In genomic region chr7:116249969-116250553, GRCh38 we compare ENCODE assay signal across 8 cellular contexts. TPM values are rescaled to one million over a fixed set of nuclear protein-coding genes. Genes with fewer than 3 reads are reported as not detected.
DNase-seq lines count a peak whose midpoint lies in the region; ATAC-seq, FAIRE-seq and TF ChIP-seq lines count a peak whose summit lies in the region.

No MANE protein-coding gene starts in this region.

- peak; percentile 35 for TF ChIP-seq RAD21 in GM12878 (IDR thresholded peaks at IDR 0.05; ENCODE audit: insufficient read depth, low read depth, low read length)

- POLR2A ChIA-PET in AG04450 (lab: Yijun Ruan, JAX) = no interaction called here
- POLR2A ChIA-PET in GM12878 (lab: Charles Lee) = no interaction called here

- H3K27ac Mint-ChIP-seq in mesothelial cell of epicardium = peak overlapping the region; percentile 57

- peaks cover 69% of the 10 kb centered on the region for H3K36me3 Mint-ChIP-seq in mesothelial cell of epicardium

- no peaks in the 10 kb centered on the region for H3K27me3 ChIP-seq in AG04450 (ENCODE audit: control insufficient read depth, insufficient read depth, low read length)
- no peaks in the 10 kb centered on the region for H3K27me3 ChIP-seq in GM12878 (replicated peaks in 1 of 2; ENCODE audit: control insufficient read depth in 2 of 2, insufficient read depth in 2 of 2, low read length in 1 of 2)

- WGBS in GM12878 (ENCODE audit: insufficient coverage, insufficient replicate concordance, low lambda C conversion rate, missing lambda C conversion rate) = 98% methylated on average over 3 of the region's 3 CpGs

- H3K27me3 Mint-ChIP-seq in mesothelial cell of epicardium (ENCODE audit: low read depth) = no peaks in the 10 kb centered on the region

- ATAC-seq in GM12878 (peak; percentile 79), GM18873 (IDR thresholded peaks at IDR 0.05; ENCODE audit: low FRiP score, unreplicated experiment) (no peak)

- H3K27ac ChIP-seq in AG04450 (ENCODE audit: low read depth, low read length) = no peak overlapping the region
- no peak overlapping the region for H3K27ac ChIP-seq in GM12878 (ENCODE audit: control insufficient read depth, insufficient read depth)

- no peaks in the 10 kb centered on the region for H3K4me1 Mint-ChIP-seq in mesothelial cell of epicardium

- CTCF ChIA-PET in AG04450 (lab: Charles Lee) (interaction anchor here (0.7 to 2.0 kb wide), 16 partner anchors 8 to 341 kb away, joined by 3 to 13 read pairs (median 4); no protein-coding TSS in a partner anchor), GM12878 (lab: Yijun Ruan, JAX) (interaction anchor here (0.6 to 3.8 kb wide), 10 partner anchors 9 to 341 kb away, joined by 3 to 15 read pairs (median 4); no protein-coding TSS in a partner anchor)

- H3K4me2 ChIP-seq in GM12878 (ENCODE audit: control insufficient read depth, insufficient read depth) = no peak overlapping the region

- H3K9me3 ChIP-seq in AG04450 (ENCODE audit: control insufficient read depth, insufficient read depth, low read length) = no peaks in the 10 kb centered on the region
- H3K9me3 ChIP-seq in GM12878 (replicated peaks; ENCODE audit: control insufficient read depth, insufficient read depth, low read length) = no peaks in the 10 kb centered on the region; the same call in 2 of the 3 replicates

- in situ Hi-C loops in KBM-7 (cut with MboI; ENCODE audit: low pct_unique_long_range_greater_than_20kb, low sequenced_read_pairs) (loop anchor here (25.0 kb wide), 2 partner anchors 312 to 537 kb away; no protein-coding TSS in a partner anchor), GM12878 (cut with MboI) (no loop called here)

- peaks cover 4 to 13% of the 10 kb centered on the region in 2 experiments; a peak in 3 of 4 replicates for H3K36me3 ChIP-seq in GM12878 (ENCODE audit: control insufficient read depth in 2 of 2, insufficient read depth in 2 of 2, low read length in 1 of 2)

- SMC1A ChIA-PET in GM12878 (lab: Charles Lee; ENCODE audit: uncharacterized antibody, unreplicated experiment) = interaction anchor here (0.9 to 1.4 kb wide), 7 partner anchors 8 to 89 kb away, joined by 3 to 4 read pairs (median 3); no protein-coding TSS in a partner anchor

- peaks cover 29% of the 10 kb centered on the region for H3K9me3 Mint-ChIP-seq in mesothelial cell of epicardium

- BruUV-seq in GM12878 (replicated peaks; lab: Mats Ljungman, UMichigan) = no TSS peak

- H3K79me2 ChIP-seq in GM12878 (ENCODE audit: control insufficient read depth, insufficient read depth, low read length) = no peaks in the 10 kb centered on the region

- no peak overlapping the region for H3K9ac ChIP-seq in GM12878 (ENCODE audit: control insufficient read depth, insufficient read depth, low read length)

- no peak overlapping the region for H3K4me3 Mint-ChIP-seq in mesothelial cell of epicardium

- TF ChIP-seq EP300 in GM12878 (IDR thresholded peaks at IDR 0.05; ENCODE audit: borderline replicate concordance in 1 of 2, control insufficient read depth in 1 of 2, low read depth in 2 of 2, low read length in 2 of 2) = no peak

- intact Hi-C loops in GM12878 (cut with micrococcal nuclease; ENCODE audit: unreplicated experiment) = no loop called here

- TF ChIP-seq POLR2A in GM12878 (IDR thresholded peaks at IDR 0.05; ENCODE audit: low read depth, low read length) = no peak

- no peaks in the 10 kb centered on the region for H4K20me1 ChIP-seq in GM12878 (ENCODE audit: control insufficient read depth, insufficient read depth)

- H3K4me3 ChIP-seq in AG04450 (ENCODE audit: low read depth, low read length) (no peak overlapping the region), GM12875 (ENCODE audit: low read depth, low read length) (no peak overlapping the region), GM12878 (no peak overlapping the region)

- H3K4me1 ChIP-seq in GM12878 (ENCODE audit: control insufficient read depth, insufficient read depth, low read length) = no peaks in the 10 kb centered on the region

- RAD21 ChIA-PET in GM12878 (lab: Charles Lee; ENCODE audit: unreplicated experiment) = interaction anchor here (1.0 kb wide), 1 partner anchor 70 kb away, joined by 3 read pairs; no protein-coding TSS in a partner anchor

- DNase-seq in AG04450 (ENCODE audit: low read depth, low spot score) = no peak
- DNase-seq in KBM-7 = peak; percentile 38
- DNase-seq in GM12878 (ENCODE audit: low read depth, low spot score) = no peak
- no peak for DNase-seq in mesothelial cell of epicardium (ENCODE audit: low spot score in 2 of 2, unreplicated experiment in 2 of 2)
- DNase-seq in germinal center (ENCODE audit: low spot score) = no peak
- no peak for DNase-seq in NOMO-1 (lab: John Stamatoyannopoulos, UW; ENCODE audit: unreplicated experiment in 2 of 2)

- FAIRE-seq in GM12878 (lab: Jason Lieb, UNC) = no peak

- H2AFZ ChIP-seq in GM12878 (ENCODE audit: control insufficient read depth, low read depth, low read length) = no peak overlapping the region

- TF ChIP-seq CTCF in AG04450 (IDR thresholded peaks at IDR 0.05; ENCODE audit: low read depth, low read length) = peak; percentile 66
- peak; percentile 40; the same call in 1 of the 2 replicates for TF ChIP-seq CTCF in GM12875 (IDR thresholded peaks at IDR 0.05; ENCODE audit: borderline replicate concordance, insufficient read depth, low read depth, low read length)
- TF ChIP-seq CTCF in GM12878 (IDR thresholded peaks at IDR 0.05 in 2 of 3, conservative IDR thresholded peaks at IDR 0.05 in 1 of 3; ENCODE audit: control insufficient read depth in 2 of 3, extremely low read depth in 1 of 3, insufficient read depth in 1 of 3, low read depth in 3 of 3, low read length in 3 of 3) = peak; percentile 18 to 45 (median 38)
- TF ChIP-seq CTCF in mesothelial cell of epicardium (IDR thresholded peaks at IDR 0.05; ENCODE audit: unreplicated experiment) = peak; percentile 41

TF ChIP-seq in GM12878, 131 proteins besides CTCF, POLR2A, EP300 and RAD21:
- TF ChIP-seq EZH2 (IDR thresholded peaks at IDR 0.05; ENCODE audit: borderline replicate concordance, control insufficient read depth, low read depth, low read length) (no peak), SRF (IDR thresholded peaks at IDR 0.05; ENCODE audit: low read depth in 2 of 2, low read length in 2 of 2) (no peak), RAD51 (IDR thresholded peaks at IDR 0.05) (no peak)
- TF ChIP-seq, protein P1, sequence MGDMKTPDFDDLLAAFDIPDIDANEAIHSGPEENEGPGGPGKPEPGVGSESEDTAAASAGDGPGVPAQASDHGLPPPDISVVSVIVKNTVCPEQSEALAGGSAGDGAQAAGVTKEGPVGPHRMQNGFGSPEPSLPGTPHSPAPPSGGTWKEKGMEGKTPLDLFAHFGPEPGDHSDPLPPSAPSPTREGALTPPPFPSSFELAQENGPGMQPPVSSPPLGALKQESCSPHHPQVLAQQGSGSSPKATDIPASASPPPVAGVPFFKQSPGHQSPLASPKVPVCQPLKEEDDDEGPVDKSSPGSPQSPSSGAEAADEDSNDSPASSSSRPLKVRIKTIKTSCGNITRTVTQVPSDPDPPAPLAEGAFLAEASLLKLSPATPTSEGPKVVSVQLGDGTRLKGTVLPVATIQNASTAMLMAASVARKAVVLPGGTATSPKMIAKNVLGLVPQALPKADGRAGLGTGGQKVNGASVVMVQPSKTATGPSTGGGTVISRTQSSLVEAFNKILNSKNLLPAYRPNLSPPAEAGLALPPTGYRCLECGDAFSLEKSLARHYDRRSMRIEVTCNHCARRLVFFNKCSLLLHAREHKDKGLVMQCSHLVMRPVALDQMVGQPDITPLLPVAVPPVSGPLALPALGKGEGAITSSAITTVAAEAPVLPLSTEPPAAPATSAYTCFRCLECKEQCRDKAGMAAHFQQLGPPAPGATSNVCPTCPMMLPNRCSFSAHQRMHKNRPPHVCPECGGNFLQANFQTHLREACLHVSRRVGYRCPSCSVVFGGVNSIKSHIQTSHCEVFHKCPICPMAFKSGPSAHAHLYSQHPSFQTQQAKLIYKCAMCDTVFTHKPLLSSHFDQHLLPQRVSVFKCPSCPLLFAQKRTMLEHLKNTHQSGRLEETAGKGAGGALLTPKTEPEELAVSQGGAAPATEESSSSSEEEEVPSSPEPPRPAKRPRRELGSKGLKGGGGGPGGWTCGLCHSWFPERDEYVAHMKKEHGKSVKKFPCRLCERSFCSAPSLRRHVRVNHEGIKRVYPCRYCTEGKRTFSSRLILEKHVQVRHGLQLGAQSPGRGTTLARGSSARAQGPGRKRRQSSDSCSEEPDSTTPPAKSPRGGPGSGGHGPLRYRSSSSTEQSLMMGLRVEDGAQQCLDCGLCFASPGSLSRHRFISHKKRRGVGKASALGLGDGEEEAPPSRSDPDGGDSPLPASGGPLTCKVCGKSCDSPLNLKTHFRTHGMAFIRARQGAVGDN (IDR thresholded peaks at IDR 0.05) = no peak

RNA-seq across cellular contexts. Expression of gene TES, which starts 39.7 kb away (rescaled TPM):
- polyA plus RNA-seq in AG04450 (2011; rRNA removed) (130 and 152 TPM in 2 replicates), GM12878 (2011; rRNA removed) (54.3 and 70.1 TPM in 2 replicates), GM12878 (2014; fragmentation: Illumina TruSeq; extraction: Trizol) (63.4 and 77.1 TPM in 2 replicates), GM12878 (2014; fragmentation: Nextera tagmentation; extraction: Ambion mirVana) (10 to 100 TPM; 31.2 to 41.7 TPM), GM12878 (2014; rRNA removed) (49.5 and 50.9 TPM in 2 replicates), GM12878 (2016; fragmentation: Nextera tagmentation; extraction: Ambion mirVana) (10 to 100 TPM; 70.6 to 77.5 TPM)
- polyA minus RNA-seq in AG04450 (2011; rRNA and poly(A)+ RNA removed) = 82.7 and 88.1 TPM in 2 replicates
- 23.9 and 26.5 TPM in 2 replicates for total RNA-seq in GM12878 (2013; cell fraction: nucleolus; rRNA removed)
- total RNA-seq in GM12878 (2014; rRNA removed) (66.4 and 73.2 TPM in 2 replicates), GM12878 (2014; rRNA removed; fragmentation: Illumina TruSeq; extraction: Trizol) (59.7 and 59.8 TPM in 2 replicates), GM12878 (2021) (48.5 and 58.7 TPM in 2 replicates), mesothelial cell of epicardium (131 to 146 TPM (median 137 TPM) in 3 replicates)
- 36.0 TPM for polyA plus RNA-seq in GM12878 (2011; ENCODE audit: low read depth)
- 33.3 and 36.5 TPM in 2 replicates for polyA plus RNA-seq in GM12878 (2011; cell fraction: cytosol; rRNA removed)
- 28.9 and 71.6 TPM in 2 replicates for polyA plus RNA-seq in GM12878 (2011; cell fraction: nucleus; rRNA removed)
- 40.6 and 44.6 TPM in 2 replicates for polyA plus RNA-seq in GM12878 (2012)
- 36.1 and 40.0 TPM in 2 replicates for polyA minus RNA-seq in GM12878 (2011; rRNA and poly(A)+ RNA removed)
- polyA minus RNA-seq in GM12878 (2011; cell fraction: cytosol; rRNA and poly(A)+ RNA removed) = 12.0 and 17.5 TPM in 2 replicates
- 11.0 and 28.4 TPM in 2 replicates for polyA minus RNA-seq in GM12878 (2011; cell fraction: nucleus; rRNA and poly(A)+ RNA removed)
